In the genomic region with DNA sequence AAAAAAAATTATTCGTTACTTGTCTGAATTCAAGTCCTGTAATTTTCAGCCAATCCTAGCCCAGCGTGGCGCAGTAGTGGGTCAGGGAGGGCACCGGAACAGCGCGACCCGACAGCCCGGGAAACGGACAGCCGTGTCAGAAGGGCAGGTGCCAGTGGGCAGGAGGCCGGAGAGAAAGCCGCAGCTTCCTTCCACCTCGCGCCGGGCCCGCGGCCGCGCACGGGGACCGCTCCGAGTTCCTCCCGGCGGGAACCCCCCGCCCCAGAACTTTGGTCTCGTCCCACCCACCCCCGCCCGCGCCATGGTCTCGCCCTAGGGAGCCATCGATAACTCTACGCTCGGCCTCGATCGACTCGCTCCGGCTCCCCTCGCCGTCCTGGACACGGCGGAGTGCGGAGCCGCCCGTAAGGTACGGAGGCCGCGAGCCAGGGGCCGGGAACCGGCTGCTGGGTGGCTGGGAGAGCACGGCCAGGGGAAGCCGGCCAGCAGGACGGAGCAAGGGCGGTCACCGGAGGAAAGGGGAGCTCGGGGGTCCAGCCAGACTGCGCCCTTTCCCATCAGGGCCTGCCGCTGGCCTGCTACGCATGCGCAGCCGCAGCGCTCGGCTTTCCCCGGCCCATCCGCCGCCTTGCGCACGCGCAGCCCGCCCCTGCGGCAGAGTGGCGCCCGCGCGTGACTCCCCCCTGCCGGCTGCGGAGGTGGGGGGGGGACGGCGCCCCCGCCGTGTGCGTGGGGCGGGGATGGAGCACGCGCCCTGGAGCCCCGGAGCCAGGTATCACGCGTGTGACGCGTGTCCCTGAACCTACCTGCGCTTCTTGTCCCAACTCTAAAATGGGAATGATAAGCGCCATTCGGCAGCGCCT, we compare ENCODE assay signal across 8 cellular contexts. TPM values are rescaled to one million over a fixed set of nuclear protein-coding genes. Genes with fewer than 3 reads are reported as not detected.
DNase-seq lines count a peak whose midpoint lies in the region; ATAC-seq and TF ChIP-seq lines count a peak whose summit lies in the region.

A gene with protein sequence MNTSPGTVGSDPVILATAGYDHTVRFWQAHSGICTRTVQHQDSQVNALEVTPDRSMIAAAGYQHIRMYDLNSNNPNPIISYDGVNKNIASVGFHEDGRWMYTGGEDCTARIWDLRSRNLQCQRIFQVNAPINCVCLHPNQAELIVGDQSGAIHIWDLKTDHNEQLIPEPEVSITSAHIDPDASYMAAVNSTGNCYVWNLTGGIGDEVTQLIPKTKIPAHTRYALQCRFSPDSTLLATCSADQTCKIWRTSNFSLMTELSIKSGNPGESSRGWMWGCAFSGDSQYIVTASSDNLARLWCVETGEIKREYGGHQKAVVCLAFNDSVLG (plus strand): TSS at position 351 of the 863 bp plus-strand sequence. CDS start 632 bp downstream, outside the sequence.

- peak within 1 kb of the TSS; percentile 96 to 98 for H3K27ac ChIP-seq in ascending aorta

- no peaks in the 10 kb centered on the region for H3K9me3 ChIP-seq in ascending aorta

- H3K27me3 ChIP-seq in ascending aorta: no peaks in the 10 kb centered on the region

- H3K9me3 Mint-ChIP-seq in T-helper 2 cell treated with Interferon-gamma antibody and Interleukin-4, amounts not matched to agents 5 μg/mL and 100 μg/mL, for 36 hours: no peaks in the 10 kb centered on the region

- TF ChIP-seq CTCF in GM12875 (IDR thresholded peaks at IDR 0.05; ENCODE audit: borderline replicate concordance, insufficient read depth, low read depth, low read length) (peak; percentile 37; the same call in 1 of the 2 replicates), ascending aorta (IDR thresholded peaks at IDR 0.05) (peak in 2 of 3 experiments; percentile 6 to 10)

- peaks cover 6% of the 10 kb centered on the region for H3K27me3 Mint-ChIP-seq in T-helper 2 cell treated with Interferon-gamma antibody and Interleukin-4, amounts not matched to agents 5 μg/mL and 100 μg/mL, for 36 hours (ENCODE audit: low read depth)

- intact Hi-C loops in ascending aorta (cut with DNase I): loop anchor here (1.0 to 5.0 kb wide), 5 partner anchors 10 to 593 kb away; a partner anchor contains a TSS

- H3K4me1 ChIP-seq in ascending aorta: peaks cover 4 to 11% of the 10 kb centered on the region in 2 donors

- peaks cover 13% of the 10 kb centered on the region for H3K36me3 Mint-ChIP-seq in T-helper 2 cell treated with Interferon-gamma antibody and Interleukin-4, amounts not matched to agents 5 μg/mL and 100 μg/mL, for 36 hours (ENCODE audit: low read depth)

- H3K36me3 ChIP-seq in ascending aorta: peaks cover 18 to 32% of the 10 kb centered on the region in 2 donors

- H3K4me1 Mint-ChIP-seq in T-helper 2 cell treated with Interferon-gamma antibody and Interleukin-4, amounts not matched to agents 5 μg/mL and 100 μg/mL, for 36 hours (ENCODE audit: low read depth): peaks cover 7% of the 10 kb centered on the region

- H3K27ac Mint-ChIP-seq in T-helper 2 cell treated with Interferon-gamma antibody and Interleukin-4, amounts not matched to agents 5 μg/mL and 100 μg/mL, for 36 hours: peak within 1 kb of the TSS; percentile 80

- peak within 1 kb of the TSS; percentile 100 for H3K4me3 ChIP-seq in GM12875 (ENCODE audit: low read depth, low read length)
- peak within 1 kb of the TSS; percentile 80 to 97 for H3K4me3 ChIP-seq in ascending aorta

- ATAC-seq in HG02588 (IDR thresholded peaks at IDR 0.05; ENCODE audit: unreplicated experiment) (peak; percentile 63), HG02884 (IDR thresholded peaks at IDR 0.05; ENCODE audit: unreplicated experiment) (no peak)

- DNase-seq in NCI-H1105 treated with DMSO at 0.1 percent for 48 hours (lab: John Stamatoyannopoulos, UW) (peak; percentile 48), ascending aorta (ENCODE audit: low spot score in 2 of 2) (peak; percentile 25 to 90), hepatic stellate cell (ENCODE audit: low spot score) (peak; percentile 100), retina (peak; percentile 98)
- DNase-seq in T-helper 2 cell treated with Interferon-gamma antibody and Interleukin-4, amounts not matched to agents 5 μg/mL and 100 μg/mL, for 36 hours (ENCODE audit: low spot score): peak; percentile 89

- H3K4me3 Mint-ChIP-seq in T-helper 2 cell treated with Interferon-gamma antibody and Interleukin-4, amounts not matched to agents 5 μg/mL and 100 μg/mL, for 36 hours: peak within 1 kb of the TSS; percentile 84

RNA-seq across cellular contexts. Expression of the gene that starts here (rescaled TPM):
- total RNA-seq in ascending aorta: 23.7 TPM

Comparison
In these comparisons a context has a peak if more than half of its experiments do, and no peak if none do; other contexts are left out.
1. DNase-seq: peak in every context shown above with its lines; median percentile 100 in hepatic stellate cell; 98 in retina; 89 in T-helper 2 cell treated with Interferon-gamma antibody and Interleukin-4, amounts not matched to agents 5 μg/mL and 100 μg/mL, for 36 hours; 58 in ascending aorta; 48 in NCI-H1105 treated with DMSO at 0.1 percent for 48 hours.